In genomic region chr14:92747701-92748258, GRCh38 we compare ENCODE assay signal across 9 cellular contexts. TPM values are rescaled to one million over a fixed set of nuclear protein-coding genes. Genes with fewer than 3 reads are reported as not detected.
DNase-seq lines count a peak whose midpoint lies in the region; ATAC-seq and TF ChIP-seq lines count a peak whose summit lies in the region.
"Had no signal": no experiment of that assay in that cellular context is flagged by ENCODE, and none has a peak within 500 bp of the region (broad histone marks: within the 10 kb centered on the region; RNA-seq: fewer than 3 reads in every experiment).

No MANE protein-coding gene starts in this region.

- H3K27ac ChIP-seq in trophoblast cell (ENCODE audit: low read depth, low read length), result peak overlapping the region; percentile 36
- H3K27ac ChIP-seq: HL-60 had no signal

- H4K8ac ChIP-seq in trophoblast cell (ENCODE audit: low read depth, low read length), result peak overlapping the region; percentile 72

- no peak overlapping the region for H4K12ac ChIP-seq in trophoblast cell (ENCODE audit: low read depth, low read length)

- peaks cover 19% of the 10 kb centered on the region for H3K4me1 Mint-ChIP-seq in WTC11

- peak overlapping the region; percentile 87 for H3K4me3 ChIP-seq in AG10803 (ENCODE audit: low read length)
- H3K4me3 ChIP-seq in trophoblast cell (ENCODE audit: low read depth, low read length), result peak overlapping the region; percentile 95

- peaks cover 7% of the 10 kb centered on the region for H3K9me3 Mint-ChIP-seq in WTC11

- H3K36me3 ChIP-seq in trophoblast cell (ENCODE audit: control insufficient read depth in 1 of 2, insufficient read depth in 2 of 2, low read length in 2 of 2), result peaks cover 0 to under 1% of the 10 kb centered on the region in 2 experiments

- no peaks in the 10 kb centered on the region for H3K9me3 ChIP-seq in trophoblast cell (ENCODE audit: insufficient read depth, low read depth, low read length)

- peak overlapping the region; percentile 62 for H2BK5ac ChIP-seq in trophoblast cell (ENCODE audit: low read depth, low read length, poor library complexity)

- H3K14ac ChIP-seq in trophoblast cell (ENCODE audit: low read length), result peak overlapping the region; percentile 77

- H3K4me3 Mint-ChIP-seq in WTC11, result peak overlapping the region; percentile 84

- H2BK12ac ChIP-seq in trophoblast cell (ENCODE audit: low read length), result peak overlapping the region; percentile 1

- no peaks in the 10 kb centered on the region for H3K27me3 ChIP-seq in trophoblast cell (ENCODE audit: insufficient read depth, low read length)

- peak overlapping the region; percentile 65 for H4K91ac ChIP-seq in trophoblast cell (ENCODE audit: low read depth, low read length)

- H3K4ac ChIP-seq in trophoblast cell (ENCODE audit: low read depth, low read length), result peak overlapping the region; percentile 49

- no peak overlapping the region for H2BK120ac ChIP-seq in trophoblast cell (ENCODE audit: insufficient read depth, low read length, poor library complexity)

- peak overlapping the region; percentile 91 for H3K9ac ChIP-seq in trophoblast cell (ENCODE audit: low read length)

- peaks cover 5% of the 10 kb centered on the region for H3K79me1 ChIP-seq in trophoblast cell (ENCODE audit: low read length)

- peak overlapping the region; percentile 66 for H2AFZ ChIP-seq in trophoblast cell (ENCODE audit: insufficient read depth, low read length, poor library complexity)

- DNase-seq in AG10803 (ENCODE audit: low read depth) (peak; percentile 47), WTC11 (ENCODE audit: low spot score) (no peak), germinal center (ENCODE audit: low spot score) (peak; percentile 22), trophoblast cell (peak; percentile 30 to 77)

- no CpG with 5 or more reads among the region's 16 CpGs for WGBS in trophoblast cell (ENCODE audit: extremely low coverage, insufficient coverage, insufficient read length)

- POLR2A ChIA-PET in WTC11 (lab: Charles Lee), result interaction anchor here (0.7 to 1.0 kb wide), 4 partner anchors 9 to 421 kb away, joined by 3 to 4 read pairs (median 3); no protein-coding TSS in a partner anchor

- H3K36me3 Mint-ChIP-seq in WTC11, result peaks cover 12% of the 10 kb centered on the region

- H2AK5ac ChIP-seq in trophoblast cell (ENCODE audit: low read length), result no peak overlapping the region

- H3K23ac ChIP-seq in trophoblast cell (ENCODE audit: low read length), result no peak overlapping the region

- H3K27me3 Mint-ChIP-seq in WTC11 (ENCODE audit: low read depth), result peaks cover 23% of the 10 kb centered on the region

- peak overlapping the region; percentile 98 for H3K4me2 ChIP-seq in trophoblast cell (ENCODE audit: low read length)

- CTCF ChIA-PET in WTC11 (lab: Charles Lee), result interaction anchor here (0.8 to 2.3 kb wide), 3 partner anchors 30 to 61 kb away, joined by 3 to 11 read pairs (median 10); no protein-coding TSS in a partner anchor

- ATAC-seq in GM21619 (IDR thresholded peaks at IDR 0.05; ENCODE audit: unreplicated experiment), result peak; percentile 1
- no peak for ATAC-seq in WTC11
- no peak for ATAC-seq in GM19397 (IDR thresholded peaks at IDR 0.05; ENCODE audit: unreplicated experiment)
- no peak for ATAC-seq in HG03378 (IDR thresholded peaks at IDR 0.05; ENCODE audit: unreplicated experiment)
- no peak for ATAC-seq in GM21576 (IDR thresholded peaks at IDR 0.05; ENCODE audit: unreplicated experiment)

- H3K18ac ChIP-seq in trophoblast cell (ENCODE audit: low read length), result peak overlapping the region; percentile 95

- H3K4me1 ChIP-seq in trophoblast cell (ENCODE audit: control insufficient read depth in 1 of 2, insufficient read depth in 2 of 2, low read length in 2 of 2), result peaks cover 0 to 9% of the 10 kb centered on the region in 2 experiments

- no peak for TF ChIP-seq CTCF in AG10803 (conservative IDR thresholded peaks at IDR 0.05; ENCODE audit: low read length)
- TF ChIP-seq CTCF in WTC11 (IDR thresholded peaks at IDR 0.05), result no peak

- H3K27ac Mint-ChIP-seq in WTC11, result peak overlapping the region; percentile 50

- H3K79me2 ChIP-seq in trophoblast cell (ENCODE audit: control insufficient read depth, insufficient read depth, low read length, poor library complexity), result peaks cover 5% of the 10 kb centered on the region

TF ChIP-seq in WTC11, 78 proteins besides CTCF, POLR2A, EP300 and RAD21:
- TF ChIP-seq ATF6 (CRISPR knock-in tag; IDR thresholded peaks at IDR 0.05) (no peak), JUN (CRISPR knock-in tag; IDR thresholded peaks at IDR 0.05) (no peak), IRF2 (CRISPR knock-in tag; IDR thresholded peaks at IDR 0.05; ENCODE audit: borderline replicate concordance, low read depth) (no peak), TEAD1 (CRISPR knock-in tag; IDR thresholded peaks at IDR 0.05) (no peak), PRRX2 (CRISPR knock-in tag; IDR thresholded peaks at IDR 0.05) (no peak), TCF7 (CRISPR knock-in tag; IDR thresholded peaks at IDR 0.05; ENCODE audit: low read depth) (no peak), USF2 (CRISPR knock-in tag; IDR thresholded peaks at IDR 0.05) (no peak), USF1 (CRISPR knock-in tag; IDR thresholded peaks at IDR 0.05) (no peak), ATF2 (CRISPR knock-in tag; IDR thresholded peaks at IDR 0.05; ENCODE audit: borderline replicate concordance, low read depth) (no peak), MLX (CRISPR knock-in tag; IDR thresholded peaks at IDR 0.05) (no peak), GABPB1 (CRISPR knock-in tag; IDR thresholded peaks at IDR 0.05) (no peak), HMGA2 (CRISPR knock-in tag; IDR thresholded peaks at IDR 0.05) (no peak), NR3C1 (CRISPR knock-in tag; conservative IDR thresholded peaks at IDR 0.05; ENCODE audit: low read depth) (no peak), MAX (CRISPR knock-in tag; IDR thresholded peaks at IDR 0.05) (no peak), ZNF232 (CRISPR knock-in tag; IDR thresholded peaks at IDR 0.05) (no peak), ATF3 (CRISPR knock-in tag; conservative IDR thresholded peaks at IDR 0.05) (no peak)
TF ChIP-seq in WTC11: peak in this region for 0.

RNA-seq across cellular contexts. Expression of gene LGMN, which starts 0.6 kb away (rescaled TPM):
- total RNA-seq in WTC11 (2021), result 55.7 to 68.0 TPM (median 66.1 TPM) in 3 replicates
- polyA plus RNA-seq in trophoblast cell (2013), result 162 and 178 TPM in 2 replicates

RNA-seq across cellular contexts. Expression of gene GOLGA5, which starts 46.3 kb away (rescaled TPM):
- total RNA-seq in WTC11 (2021), result 23.8 to 27.0 TPM (median 25.0 TPM) in 3 replicates
- polyA plus RNA-seq in trophoblast cell (2013), result 59.8 and 60.5 TPM in 2 replicates
